In the genomic region with DNA sequence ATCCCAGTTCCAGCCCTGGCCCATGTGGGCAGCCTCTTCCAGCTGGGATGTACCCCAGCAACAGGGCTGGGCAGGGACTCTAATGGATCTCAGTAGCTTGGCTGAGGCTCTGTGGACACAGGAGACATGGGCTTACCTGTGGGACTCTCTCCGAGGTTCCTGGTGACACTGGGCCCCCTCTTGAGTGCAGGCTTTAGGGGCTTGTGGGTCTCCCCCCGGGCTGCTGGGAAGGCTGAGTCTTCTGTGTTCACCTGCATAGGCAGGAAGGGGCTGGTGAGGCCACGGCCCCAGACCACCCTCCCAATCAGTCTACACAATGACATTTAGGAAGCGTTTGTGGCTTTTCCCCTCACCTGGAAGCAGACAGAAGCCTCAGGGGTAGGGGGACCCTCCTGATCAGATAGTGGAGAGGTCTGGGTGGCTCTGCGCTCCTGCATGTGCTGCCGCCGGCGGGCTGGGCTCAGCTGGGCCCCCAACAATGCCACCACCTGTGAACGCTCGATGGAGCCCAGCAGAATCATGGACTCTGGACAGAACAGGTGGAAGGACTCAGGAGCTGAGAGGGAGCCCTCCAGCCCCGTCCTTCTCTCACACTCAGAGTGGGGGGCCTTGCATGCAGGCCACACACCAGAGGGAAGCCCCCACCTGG, we compare ENCODE assay signal across 1 cellular context.
TF ChIP-seq lines count a peak whose summit lies in the region.

No MANE protein-coding gene starts in this region.

TF ChIP-seq in IMR-90, 13 proteins besides CTCF, POLR2A, EP300 and RAD21:
- TF ChIP-seq FOS (IDR thresholded peaks at IDR 0.05; ENCODE audit: low read depth, low read length) (no peak), BHLHE40 (IDR thresholded peaks at IDR 0.05; ENCODE audit: low read depth, low read length) (no peak), MXI1 (IDR thresholded peaks at IDR 0.05; ENCODE audit: borderline replicate concordance, low read depth, low read length) (no peak), CHD1 (IDR thresholded peaks at IDR 0.05; ENCODE audit: low read depth, low read length) (no peak), CEBPB (IDR thresholded peaks at IDR 0.05; ENCODE audit: low read depth, low read length) (no peak), MAFK (IDR thresholded peaks at IDR 0.05; ENCODE audit: low read depth, low read length) (no peak), RCOR1 (IDR thresholded peaks at IDR 0.05; ENCODE audit: insufficient replicate concordance, low read length) (no peak), SMC3 (IDR thresholded peaks at IDR 0.05; ENCODE audit: low read depth, low read length) (no peak)
- TF ChIP-seq, protein P1, sequence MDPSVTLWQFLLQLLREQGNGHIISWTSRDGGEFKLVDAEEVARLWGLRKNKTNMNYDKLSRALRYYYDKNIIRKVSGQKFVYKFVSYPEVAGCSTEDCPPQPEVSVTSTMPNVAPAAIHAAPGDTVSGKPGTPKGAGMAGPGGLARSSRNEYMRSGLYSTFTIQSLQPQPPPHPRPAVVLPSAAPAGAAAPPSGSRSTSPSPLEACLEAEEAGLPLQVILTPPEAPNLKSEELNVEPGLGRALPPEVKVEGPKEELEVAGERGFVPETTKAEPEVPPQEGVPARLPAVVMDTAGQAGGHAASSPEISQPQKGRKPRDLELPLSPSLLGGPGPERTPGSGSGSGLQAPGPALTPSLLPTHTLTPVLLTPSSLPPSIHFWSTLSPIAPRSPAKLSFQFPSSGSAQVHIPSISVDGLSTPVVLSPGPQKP (IDR thresholded peaks at IDR 0.05; ENCODE audit: borderline replicate concordance, low read depth, low read length) = no peak
